In genomic region chr14:64910847-64911495, GRCh38 we compare ENCODE assay signal across 9 cellular contexts. TPM values are rescaled to one million over a fixed set of nuclear protein-coding genes. Genes with fewer than 3 reads are reported as not detected.
A peak's percentile ranks its signal among the peaks of the same experiment; 100 is the strongest.
DNase-seq lines count a peak whose midpoint lies in the region; ATAC-seq and TF ChIP-seq lines count a peak whose summit lies in the region.
"Had no signal": no experiment of that assay in that cellular context is flagged by ENCODE, and none has a peak within 500 bp of the region (broad histone marks: within the 10 kb centered on the region; RNA-seq: fewer than 3 reads in every experiment).

No MANE protein-coding gene starts in this region.

- H3K36me3 Mint-ChIP-seq in activated naive CD4-positive, alpha-beta T cell treated with anti-CD3 and anti-CD28 coated beads, Interleukin-2, amount 10 ng/mL, durations not matched to agents 7 days and 5 days = peaks cover 13% of the 10 kb centered on the region

- peaks cover 2% of the 10 kb centered on the region for H3K36me3 ChIP-seq in brain microvascular endothelial cell (replicated peaks)
- H3K36me3 ChIP-seq in osteoblast (ENCODE audit: insufficient read depth, low read length) = no peaks in the 10 kb centered on the region
- no peaks in the 10 kb centered on the region for H3K36me3 ChIP-seq in suprapubic skin

- H3K9me3 ChIP-seq in osteoblast (ENCODE audit: low read depth, low read length) = no peaks in the 10 kb centered on the region
- H3K9me3 ChIP-seq in suprapubic skin = no peaks in the 10 kb centered on the region

- no peaks in the 10 kb centered on the region for H3K9me3 Mint-ChIP-seq in activated naive CD4-positive, alpha-beta T cell treated with anti-CD3 and anti-CD28 coated beads, Interleukin-2, amount 10 ng/mL, durations not matched to agents 7 days and 5 days

- no peak overlapping the region for H3K4me2 ChIP-seq in osteoblast (ENCODE audit: insufficient read depth, low read length)

- no peak overlapping the region for H3K27ac ChIP-seq in brain microvascular endothelial cell
- no peak overlapping the region for H3K27ac ChIP-seq in osteoblast (ENCODE audit: low read depth, low read length)
- H3K27ac ChIP-seq in suprapubic skin = no peak overlapping the region

- POLR2A ChIA-PET in GM10248 (lab: Yijun Ruan, JAX) = no interaction called here

- no peak for TF ChIP-seq POLR2A in suprapubic skin (IDR thresholded peaks at IDR 0.05)

- no peak for DNase-seq in GM10248 (ENCODE audit: extremely low spot score)
- DNase-seq in NCI-H146 treated with DMSO at 0.1 percent for 48 hours (lab: John Stamatoyannopoulos, UW; ENCODE audit: unreplicated experiment) = peak; percentile 14
- peak; percentile 47 for DNase-seq in brain microvascular endothelial cell
- no peak for DNase-seq in osteoblast (ENCODE audit: insufficient read length, low spot score, missing footprints)
- no peak for DNase-seq in suprapubic skin (ENCODE audit: low spot score in 2 of 2)
- DNase-seq in activated naive CD4-positive, alpha-beta T cell treated with anti-CD3 and anti-CD28 coated beads, Interleukin-2, amount 10 ng/mL, durations not matched to agents 7 days and 5 days = no peak

- peaks cover 17% of the 10 kb centered on the region for H3K79me2 ChIP-seq in osteoblast (ENCODE audit: insufficient read depth, low read length)

- no peak overlapping the region for H2AFZ ChIP-seq in osteoblast (ENCODE audit: low read length)

- no peak for ATAC-seq in GM21786 (IDR thresholded peaks at IDR 0.05; ENCODE audit: unreplicated experiment)
- ATAC-seq in HG02970 (IDR thresholded peaks at IDR 0.05; ENCODE audit: low FRiP score, unreplicated experiment) = no peak

- peaks cover 25% of the 10 kb centered on the region for H3K4me1 Mint-ChIP-seq in activated naive CD4-positive, alpha-beta T cell treated with anti-CD3 and anti-CD28 coated beads, Interleukin-2, amount 10 ng/mL, durations not matched to agents 7 days and 5 days

- TF ChIP-seq EP300 in suprapubic skin (IDR thresholded peaks at IDR 0.05) = no peak

- CTCF ChIA-PET in GM10248 (lab: Yijun Ruan, JAX) = interaction anchor here (0.9 to 3.2 kb wide), 12 partner anchors 9 to 94 kb away, joined by 3 to 17 read pairs (median 4); no protein-coding TSS in a partner anchor
- CTCF ChIA-PET in activated naive CD4-positive, alpha-beta T cell treated with anti-CD3 and anti-CD28 coated beads, Interleukin-2, amount 10 ng/mL, durations not matched to agents 7 days and 5 days (lab: Charles Lee) = interaction anchor here (0.6 to 2.4 kb wide), 10 partner anchors 10 to 87 kb away, joined by 3 to 8 read pairs (median 4); no protein-coding TSS in a partner anchor

- H3K4me1 ChIP-seq in osteoblast (ENCODE audit: insufficient read depth, low read length) (peaks cover 14% of the 10 kb centered on the region), suprapubic skin (peaks cover 17% of the 10 kb centered on the region)

- peaks cover 4% of the 10 kb centered on the region for H4K20me1 ChIP-seq in osteoblast (ENCODE audit: insufficient read depth, low read length)

- no peak overlapping the region for H3K4me3 Mint-ChIP-seq in activated naive CD4-positive, alpha-beta T cell treated with anti-CD3 and anti-CD28 coated beads, Interleukin-2, amount 10 ng/mL, durations not matched to agents 7 days and 5 days

- H3K27me3 Mint-ChIP-seq in activated naive CD4-positive, alpha-beta T cell treated with anti-CD3 and anti-CD28 coated beads, Interleukin-2, amount 10 ng/mL, durations not matched to agents 7 days and 5 days = peaks cover 24% of the 10 kb centered on the region

- H3K4me3 ChIP-seq in brain microvascular endothelial cell (ENCODE audit: low read depth, low read length) = no peak overlapping the region
- H3K4me3 ChIP-seq in osteoblast (ENCODE audit: insufficient read depth, low read length) = no peak overlapping the region
- no peak overlapping the region for H3K4me3 ChIP-seq in suprapubic skin
- H3K4me3 ChIP-seq: lung had no signal

- peak; percentile 38 for TF ChIP-seq CTCF in GM10248 (IDR thresholded peaks at IDR 0.05; ENCODE audit: control extremely low read depth, extremely low read depth, low read depth, missing control alignments)
- TF ChIP-seq CTCF in brain microvascular endothelial cell (IDR thresholded peaks at IDR 0.05; ENCODE audit: low read depth, low read length, missing control alignments) = peak; percentile 78
- TF ChIP-seq CTCF in osteoblast (IDR thresholded peaks at IDR 0.05; ENCODE audit: extremely low read depth, low read depth, low read length) = peak; percentile 69
- peak in 1 of 2 donors; percentile 31 for TF ChIP-seq CTCF in suprapubic skin (IDR thresholded peaks at IDR 0.05)

- H3K27me3 ChIP-seq in brain microvascular endothelial cell (replicated peaks) = no peaks in the 10 kb centered on the region
- H3K27me3 ChIP-seq in osteoblast (ENCODE audit: insufficient read depth, low read length) = peaks cover 22% of the 10 kb centered on the region
- H3K27me3 ChIP-seq in suprapubic skin = no peaks in the 10 kb centered on the region

- 29% methylated on average over 3 of the region's 3 CpGs for WGBS in suprapubic skin

- in situ Hi-C loops in brain microvascular endothelial cell (cut with HindIII; ENCODE audit: low pct_ligation_motif_present, low sequenced_read_pairs) = no loop called here

- H3K27ac Mint-ChIP-seq in activated naive CD4-positive, alpha-beta T cell treated with anti-CD3 and anti-CD28 coated beads, Interleukin-2, amount 10 ng/mL, durations not matched to agents 7 days and 5 days = no peak overlapping the region

RNA-seq across cellular contexts. Expression of gene CHURC1, which starts 3.3 kb away (rescaled TPM):
- total RNA-seq in osteoblast (79.6 and 100 TPM in 2 replicates), suprapubic skin (10 to 100 TPM; 50.9 to 93.8 (median 87.7) TPM)

RNA-seq across cellular contexts. Expression of gene SPTB, which starts 31.3 kb away (rescaled TPM):
- total RNA-seq in osteoblast (under 0.01 TPM in 1 of 2 replicates, not detected in the other), suprapubic skin (1 to 10 TPM in 1 of 4 donors, under 1 TPM in 3; 0.44 to 2.4 (median 0.54) TPM)

RNA-seq across cellular contexts. Expression of gene GPX2, which starts 31.6 kb away (rescaled TPM):
- total RNA-seq in osteoblast = not detected in 2 replicates
- total RNA-seq in suprapubic skin = 10 to 100 TPM in 3 of 4 donors, 1 to 10 TPM in 1; 10.0 to 65.0 (median 27.6) TPM

Comparison
In these comparisons a context has a peak if more than half of its experiments do, and no peak if none do; other contexts are left out.
1. DNase-seq: peak in NCI-H146 treated with DMSO at 0.1 percent for 48 hours (single experiment) and brain microvascular endothelial cell (single experiment); none in GM10248 (single experiment), osteoblast (single experiment), suprapubic skin (0 of 2) and activated naive CD4-positive, alpha-beta T cell treated with anti-CD3 and anti-CD28 coated beads, Interleukin-2, amount 10 ng/mL, durations not matched to agents 7 days and 5 days (single experiment).
2. RNA of gene GPX2, which starts 31.6 kb away (total RNA-seq): 10.0 to 65.0 TPM in suprapubic skin; not detected in osteoblast; every median in the first group is over 10 times any median in the second.